Comparison of ENCODE assay signal across 14 cellular contexts in the genomic region with DNA sequence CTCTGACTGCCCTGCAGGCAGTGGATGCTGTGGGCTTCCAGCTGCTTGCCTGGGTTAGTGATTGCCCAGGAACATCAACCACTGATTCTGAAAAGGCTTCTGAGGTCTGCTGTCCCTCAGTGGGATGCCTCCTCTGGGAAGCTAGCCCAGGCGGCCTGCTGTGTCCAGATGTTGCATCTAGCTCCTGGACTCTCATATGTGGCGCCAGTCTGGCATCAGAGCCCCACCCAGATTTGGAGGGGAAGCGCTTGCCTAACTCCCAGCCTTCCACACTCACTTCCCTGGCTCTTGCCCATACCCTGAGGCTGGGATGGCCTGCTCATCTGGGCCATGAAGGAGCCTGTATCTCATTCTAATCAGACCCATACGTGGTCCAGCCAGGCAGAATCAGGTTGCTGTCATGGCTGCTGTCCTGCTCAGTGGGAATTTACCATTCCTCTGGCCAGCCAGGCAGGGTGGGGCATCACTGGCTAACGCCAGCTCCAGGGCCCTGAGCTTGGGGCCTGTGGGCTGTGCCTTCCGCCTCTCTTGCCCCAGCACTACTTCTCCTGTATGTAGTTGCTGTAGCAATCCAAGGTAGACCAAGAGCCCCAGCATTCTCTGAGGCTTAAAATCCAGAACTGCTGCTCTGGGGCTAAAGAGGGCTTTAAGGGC. TPM values are rescaled to one million over a fixed set of nuclear protein-coding genes. Genes with fewer than 3 reads are reported as not detected.
A peak's percentile ranks its signal among the peaks of the same experiment; 100 is the strongest.
DNase-seq lines count a peak whose midpoint lies in the region; ATAC-seq and TF ChIP-seq lines count a peak whose summit lies in the region.
"Had no signal": no experiment of that assay in that cellular context is flagged by ENCODE, and none has a peak within 500 bp of the region (broad histone marks: within the 10 kb centered on the region; RNA-seq: fewer than 3 reads in every experiment).

No MANE protein-coding gene starts in this region.

- TF ChIP-seq CTCF in astrocyte of the cerebellum (IDR thresholded peaks at IDR 0.05; ENCODE audit: low read depth, low read length, missing control alignments) (no peak), heart right ventricle (IDR thresholded peaks at IDR 0.05) (no peak)

- H3K27ac Mint-ChIP-seq in T-helper 1 cell treated with Interleukin-12 subunit alpha and Interleukin-12 subunit beta and Interleukin-4 antibody, amounts not matched to agents 30 μg/mL and 1 μg/mL, for 36 hours, result no peak overlapping the region
- H3K27ac Mint-ChIP-seq: type B pancreatic cell had no signal

- H3K4me3 Mint-ChIP-seq in T-helper 1 cell treated with Interleukin-12 subunit alpha and Interleukin-12 subunit beta and Interleukin-4 antibody, amounts not matched to agents 30 μg/mL and 1 μg/mL, for 36 hours, result peak overlapping the region; percentile 41

- DNase-seq in T-helper 1 cell, result no peak
- DNase-seq in astrocyte of the cerebellum (ENCODE audit: low read depth), result peak; percentile 36
- no peak for DNase-seq in heart right ventricle
- no peak for DNase-seq in NCI-H2081 (lab: John Stamatoyannopoulos, UW)
- no peak for DNase-seq in amygdala (lab: John Stamatoyannopoulos, UW)
- DNase-seq: activated CD8-positive, alpha-beta T cell treated with anti-CD3 and anti-CD28 coated beads, Interleukin-2, amount 10 ng/mL, durations not matched to agents 7 days and 5 days; anterior cingulate cortex; kidney; NCI-H524 treated with DMSO at 0.1 percent for 48 hours; occipital lobe had no signal

- H3K4me1 ChIP-seq in heart right ventricle, result peaks cover 25 to 66% (median 49%) of the 10 kb centered on the region in 9 donors
- H3K4me1 ChIP-seq in subcutaneous abdominal adipose tissue (ENCODE audit: control insufficient read depth in 5 of 5, insufficient read depth in 5 of 5, low read length in 5 of 5), result peaks cover 11 to 64% (median 56%) of the 10 kb centered on the region in 5 donors

- H3K9me3 ChIP-seq in heart right ventricle (no peaks in the 10 kb centered on the region), subcutaneous abdominal adipose tissue (ENCODE audit: control insufficient read depth in 5 of 5, low read length in 5 of 5) (no peaks in the 10 kb centered on the region)

- peak overlapping the region in 6 of 10 donors; percentile 10 to 93 (median 34) for H3K27ac ChIP-seq in heart right ventricle
- H3K27ac ChIP-seq in subcutaneous abdominal adipose tissue (ENCODE audit: low read depth, low read length), result peak overlapping the region; percentile 88

- intact Hi-C loops in heart right ventricle (cut with DNase I), result loop anchor here in 8 of 10 donors (2.0 to 10.0 kb wide), 7 partner anchors 16 to 137 kb away; a partner anchor contains a TSS

- H3K4me1 Mint-ChIP-seq in T-helper 1 cell treated with Interleukin-12 subunit alpha and Interleukin-12 subunit beta and Interleukin-4 antibody, amounts not matched to agents 30 μg/mL and 1 μg/mL, for 36 hours (ENCODE audit: low read depth), result peaks cover 48% of the 10 kb centered on the region

- peak overlapping the region in 2 of 5 donors; percentile 44 to 89 for H3K9ac ChIP-seq in subcutaneous abdominal adipose tissue (ENCODE audit: low read length in 5 of 5)

- in situ Hi-C loops in astrocyte of the cerebellum (cut with HindIII; ENCODE audit: low sequenced_read_pairs), result loop anchor here (25.0 kb wide), 1 partner anchor 127 kb away; no protein-coding TSS in a partner anchor

- ATAC-seq in heart right ventricle (peak in 1 of 8 donors; percentile 47), HG03039 (IDR thresholded peaks at IDR 0.05; ENCODE audit: unreplicated experiment) (no peak)
- ATAC-seq: activated CD8-positive, alpha-beta T cell treated with anti-CD3 and anti-CD28 coated beads, Interleukin-2, amount 10 ng/mL, durations not matched to agents 7 days and 5 days had no signal

- H3K27me3 Mint-ChIP-seq in T-helper 1 cell treated with Interleukin-12 subunit alpha and Interleukin-12 subunit beta and Interleukin-4 antibody, amounts not matched to agents 30 μg/mL and 1 μg/mL, for 36 hours (ENCODE audit: low read depth), result no peaks in the 10 kb centered on the region

- WGBS in heart right ventricle, 2 donors, result 74 to 84% methylated on average over 6 of the region's 6 CpGs

- no peaks in the 10 kb centered on the region for H3K9me3 Mint-ChIP-seq in T-helper 1 cell treated with Interleukin-12 subunit alpha and Interleukin-12 subunit beta and Interleukin-4 antibody, amounts not matched to agents 30 μg/mL and 1 μg/mL, for 36 hours
- H3K9me3 Mint-ChIP-seq: type B pancreatic cell had no signal

- H3K36me3 ChIP-seq in heart right ventricle, result peaks cover 0 to 58% (median 41%) of the 10 kb centered on the region in 9 donors
- H3K36me3 ChIP-seq in subcutaneous abdominal adipose tissue (ENCODE audit: control insufficient read depth in 5 of 5, insufficient read depth in 5 of 5, low read length in 5 of 5), result peaks cover 12 to 54% (median 50%) of the 10 kb centered on the region in 5 donors

- H3K27me3 ChIP-seq in heart right ventricle (peaks cover 0 to 13% (median 0%) of the 10 kb centered on the region in 7 donors), subcutaneous abdominal adipose tissue (ENCODE audit: control insufficient read depth in 5 of 5, insufficient read depth in 4 of 5, low read length in 5 of 5) (no peaks in the 10 kb centered on the region)

- H3K4me3 ChIP-seq in astrocyte of the cerebellum (ENCODE audit: low read depth, low read length) (no peak overlapping the region), heart right ventricle (no peak overlapping the region), subcutaneous abdominal adipose tissue (ENCODE audit: low read depth in 1 of 5, low read length in 5 of 5) (peak overlapping the region; percentile 22 to 94 (median 88))

- H3K36me3 Mint-ChIP-seq in T-helper 1 cell treated with Interleukin-12 subunit alpha and Interleukin-12 subunit beta and Interleukin-4 antibody, amounts not matched to agents 30 μg/mL and 1 μg/mL, for 36 hours (ENCODE audit: low read depth), result peaks cover 66% of the 10 kb centered on the region

RNA-seq across cellular contexts. Expression of a gene that starts 4.1 kb away (rescaled TPM):
- total RNA-seq in heart right ventricle, result 10 to 100 TPM in 6 of 10 donors, 1 to 10 TPM in 4; 6.3 to 26.2 (median 12.3) TPM
- 10 to 100 TPM; 11.5 to 15.1 TPM for polyA plus RNA-seq in heart right ventricle

Comparison
In these comparisons a context has a peak if more than half of its experiments do, and no peak if none do; other contexts are left out.
1. H3K4me3 ChIP-seq: peak in subcutaneous abdominal adipose tissue (5 of 5); none in astrocyte of the cerebellum (single experiment) and heart right ventricle (0 of 10).